ENCODE assay signal across 17 cellular contexts in genomic region chr14:61277784-61278183, GRCh38. TPM values are rescaled to one million over a fixed set of nuclear protein-coding genes. Genes with fewer than 3 reads are reported as not detected.
DNase-seq lines count a peak whose midpoint lies in the region; ATAC-seq and TF ChIP-seq lines count a peak whose summit lies in the region.
"Had no signal": no experiment of that assay in that cellular context is flagged by ENCODE, and none has a peak within 500 bp of the region (broad histone marks: within the 10 kb centered on the region; RNA-seq: fewer than 3 reads in every experiment).

No MANE protein-coding gene starts in this region.

- H3K27me3 Mint-ChIP-seq in type B pancreatic cell: peaks cover 41% of the 10 kb centered on the region

- no peaks in the 10 kb centered on the region for H3K9me2 ChIP-seq in Karpas-422 (replicated peaks; ENCODE audit: insufficient read depth, low read length)

- peaks cover 11% of the 10 kb centered on the region for H3K4me1 Mint-ChIP-seq in type B pancreatic cell (ENCODE audit: unreplicated experiment)

- H3K36me3 ChIP-seq in Karpas-422 (ENCODE audit: insufficient read depth, low read length) (no peaks in the 10 kb centered on the region), duodenal mucosa (ENCODE audit: control insufficient read depth in 1 of 2, insufficient read depth in 2 of 2, low read length in 2 of 2) (no peaks in the 10 kb centered on the region), mucosa of rectum (ENCODE audit: control insufficient read depth in 2 of 2, insufficient read depth in 2 of 2, low read length in 2 of 2) (no peaks in the 10 kb centered on the region)

- no peaks in the 10 kb centered on the region for H3K79me2 ChIP-seq in Karpas-422 (ENCODE audit: low read length)

- TF ChIP-seq CTCF in type B pancreatic cell (conservative IDR thresholded peaks at IDR 0.05): no peak

- H3K27ac Mint-ChIP-seq in type B pancreatic cell: no peak overlapping the region
- H3K27ac Mint-ChIP-seq: IgD-negative memory B cell had no signal

- H3K4me3 ChIP-seq in Karpas-422 (ENCODE audit: low read length): no peak overlapping the region
- H3K4me3 ChIP-seq in duodenal mucosa (ENCODE audit: low read depth in 1 of 2, low read length in 2 of 2): peak overlapping the region; percentile 76 to 87
- H3K4me3 ChIP-seq in mucosa of rectum (ENCODE audit: low read length in 2 of 2): peak overlapping the region; percentile 81 to 82

- no peak overlapping the region for H3K9ac ChIP-seq in Karpas-422 (ENCODE audit: low read length)
- peak overlapping the region; percentile 12 to 85 for H3K9ac ChIP-seq in duodenal mucosa (ENCODE audit: low read depth in 1 of 2, low read length in 2 of 2)
- peak overlapping the region in 1 of 2 donors; percentile 97 for H3K9ac ChIP-seq in mucosa of rectum (ENCODE audit: low read depth in 1 of 2, low read length in 2 of 2)

- no peaks in the 10 kb centered on the region for H3K27me3 ChIP-seq in Karpas-422 (ENCODE audit: low read length)
- no peaks in the 10 kb centered on the region for H3K27me3 ChIP-seq in duodenal mucosa (ENCODE audit: control insufficient read depth in 1 of 2, insufficient read depth in 2 of 2, low read length in 2 of 2)
- peaks cover 4% of the 10 kb centered on the region in 2 donors for H3K27me3 ChIP-seq in mucosa of rectum (ENCODE audit: control insufficient read depth in 2 of 2, insufficient read depth in 2 of 2, low read length in 2 of 2)

- no peaks in the 10 kb centered on the region for H3K9me3 ChIP-seq in Karpas-422 (ENCODE audit: low read length)
- H3K9me3 ChIP-seq in duodenal mucosa (ENCODE audit: control insufficient read depth in 1 of 2, low read length in 2 of 2): no peaks in the 10 kb centered on the region
- no peaks in the 10 kb centered on the region for H3K9me3 ChIP-seq in mucosa of rectum (ENCODE audit: control insufficient read depth in 2 of 2, low read length in 2 of 2)

- H3K27ac ChIP-seq in Karpas-422 (ENCODE audit: low read length) (no peak overlapping the region), duodenal mucosa (ENCODE audit: low read depth, low read length) (no peak overlapping the region), mucosa of rectum (ENCODE audit: low read depth in 2 of 2, low read length in 2 of 2) (no peak overlapping the region)
- H3K27ac ChIP-seq: C4-2B had no signal

- H3K36me3 Mint-ChIP-seq in type B pancreatic cell: no peaks in the 10 kb centered on the region
- H3K36me3 Mint-ChIP-seq: IgD-negative memory B cell had no signal

- H3K4me1 ChIP-seq in Karpas-422 (ENCODE audit: low read length) (no peaks in the 10 kb centered on the region), duodenal mucosa (ENCODE audit: control insufficient read depth in 1 of 2, insufficient read depth in 2 of 2, low read length in 2 of 2) (peaks cover 14 to 16% of the 10 kb centered on the region in 2 donors), mucosa of rectum (ENCODE audit: control insufficient read depth in 2 of 2, insufficient read depth in 2 of 2, low read length in 2 of 2) (peaks cover 3 to 4% of the 10 kb centered on the region in 2 donors)

- H3K4me2 ChIP-seq in Karpas-422 (ENCODE audit: low read depth, low read length, poor library complexity, severe bottlenecking): no peak overlapping the region

- no peaks in the 10 kb centered on the region for H3K9me3 Mint-ChIP-seq in type B pancreatic cell
- H3K9me3 Mint-ChIP-seq: IgD-negative memory B cell had no signal

- in situ Hi-C loops in G401 (cut with HindIII; ENCODE audit: low sequenced_read_pairs): no loop called here

- no peak for ATAC-seq in GM21737 (IDR thresholded peaks at IDR 0.05; ENCODE audit: unreplicated experiment)

- DNase-seq in Karpas-422 (no peak), type B pancreatic cell (ENCODE audit: extremely low spot score, unreplicated experiment) (no peak), G401 (ENCODE audit: low spot score) (no peak), DMS114 treated with DMSO at 0.1 percent for 48 hours (lab: John Stamatoyannopoulos, UW; ENCODE audit: unreplicated experiment) (no peak)
- DNase-seq: DMS153, NCI-H1417 treated with DMSO at 0.1 percent for 48 hours, NCI-H1930, NCI-H2171, NCI-H446, NCI-H69 had no signal

- no peaks in the 10 kb centered on the region for H4K20me1 ChIP-seq in Karpas-422 (ENCODE audit: insufficient read depth, low read depth, low read length)

- H2AFZ ChIP-seq in Karpas-422 (ENCODE audit: low read length): 0 out of 2 replicates have a peak overlapping the region, but pooled peaks have one; percentile 2

- H3K4me3 Mint-ChIP-seq in type B pancreatic cell: peak overlapping the region; percentile 54
- H3K4me3 Mint-ChIP-seq: IgD-negative memory B cell had no signal

RNA-seq across cellular contexts. Expression of gene TMEM30B, which starts 3.4 kb away (rescaled TPM):
- not detected in 2 replicates for total RNA-seq in Karpas-422 (2014; rRNA removed; shearing (Covaris generic); ENCODE audit: low replicate concordance)
- total RNA-seq in type B pancreatic cell (ENCODE audit: low replicate concordance): 12.2 and 25.3 TPM in 2 replicates
- not detected in 2 replicates for total RNA-seq in G401 (2014; rRNA removed; shearing (Covaris generic))
- total RNA-seq: H4, RPMI7951 had no signal

RNA-seq across cellular contexts. Expression of gene PRKCH, which starts 43.6 kb away (rescaled TPM):
- total RNA-seq in Karpas-422 (2014; rRNA removed; shearing (Covaris generic); ENCODE audit: low replicate concordance): 3.4 and 7.0 TPM in 2 replicates
- total RNA-seq in type B pancreatic cell (ENCODE audit: low replicate concordance): 19.1 and 59.0 TPM in 2 replicates
- not detected in 2 replicates for total RNA-seq in G401 (2014; rRNA removed; shearing (Covaris generic))

Comparison
In these comparisons a context has a peak if more than half of its experiments do, and no peak if none do; other contexts are left out.
1. RNA of gene TMEM30B, which starts 3.4 kb away (total RNA-seq): 12.2 to 25.3 TPM in type B pancreatic cell; not detected in Karpas-422 and not detected in G401; every median in the first group is over 10 times any median in the second.